In genomic region chr7:94345907-94346306, GRCh38 we compare ENCODE assay signal across 26 cellular contexts. TPM values are rescaled to one million over a fixed set of nuclear protein-coding genes. Genes with fewer than 3 reads are reported as not detected.
"Had no signal": no experiment of that assay in that cellular context is flagged by ENCODE, and none has a peak within 500 bp of the region (broad histone marks: within the 10 kb centered on the region; RNA-seq: fewer than 3 reads in every experiment).

No MANE protein-coding gene starts in this region.

- H3K36me3 Mint-ChIP-seq: activated naive CD8-positive, alpha-beta T cell had no signal

- H3K36me3 ChIP-seq: brain microvascular endothelial cell, cardiac muscle cell had no signal

- H3K4me3 Mint-ChIP-seq: activated CD4-positive, alpha-beta memory T cell treated with anti-CD3 and anti-CD28 coated beads, Interleukin-2, amount 10 ng/mL, durations not matched to agents 7 days and 5 days; activated CD4-positive, alpha-beta T cell treated with anti-CD3 and anti-CD28 coated beads for 36 hours; activated naive CD4-positive, alpha-beta T cell treated with anti-CD3 and anti-CD28 coated beads for 36 hours; activated naive CD8-positive, alpha-beta T cell; activated T-helper 17 cell treated with anti-CD3 and anti-CD28 coated beads, Interleukin-2, amount 50 U/mL, for 72 hours had no signal

- H3K9me3 Mint-ChIP-seq: activated CD4-positive, alpha-beta memory T cell treated with anti-CD3 and anti-CD28 coated beads, Interleukin-2, amount 10 ng/mL, durations not matched to agents 7 days and 5 days; activated naive CD4-positive, alpha-beta T cell treated with anti-CD3 and anti-CD28 coated beads for 36 hours had no signal

- H3K4me2 ChIP-seq: PC-9 had no signal

- H3K27me3 Mint-ChIP-seq: activated CD4-positive, alpha-beta memory T cell treated with anti-CD3 and anti-CD28 coated beads, Interleukin-2, amount 10 ng/mL, durations not matched to agents 7 days and 5 days had no signal

- H3K4me3 ChIP-seq: cardiac muscle cell, K562, PC-9 had no signal

- ATAC-seq: activated CD4-positive, alpha-beta T cell treated with anti-CD3 and anti-CD28 coated beads for 36 hours; activated T-helper 17 cell treated with anti-CD3 and anti-CD28 coated beads, Interleukin-2, amount 50 U/mL, for 72 hours; K562 had no signal

- H3K4me1 Mint-ChIP-seq: activated CD4-positive, alpha-beta memory T cell treated with anti-CD3 and anti-CD28 coated beads, Interleukin-2, amount 10 ng/mL, durations not matched to agents 7 days and 5 days; activated CD4-positive, alpha-beta T cell treated with anti-CD3 and anti-CD28 coated beads for 36 hours; activated T-helper 17 cell treated with anti-CD3 and anti-CD28 coated beads, Interleukin-2, amount 50 U/mL, for 72 hours had no signal

- H3K27ac ChIP-seq: brain microvascular endothelial cell, cardiac muscle cell, PC-9, VCaP had no signal

- H3K27ac Mint-ChIP-seq: activated CD4-positive, alpha-beta memory T cell treated with anti-CD3 and anti-CD28 coated beads, Interleukin-2, amount 10 ng/mL, durations not matched to agents 7 days and 5 days; activated CD4-positive, alpha-beta T cell treated with anti-CD3 and anti-CD28 coated beads for 36 hours; activated naive CD4-positive, alpha-beta T cell treated with anti-CD3 and anti-CD28 coated beads for 36 hours; activated naive CD8-positive, alpha-beta T cell; activated T-helper 17 cell treated with anti-CD3 and anti-CD28 coated beads, Interleukin-2, amount 50 U/mL, for 72 hours had no signal

- H3K27me3 ChIP-seq: brain microvascular endothelial cell, cardiac muscle cell had no signal

- DNase-seq: activated CD4-positive, alpha-beta memory T cell treated with anti-CD3 and anti-CD28 coated beads, Interleukin-2, amount 10 ng/mL, durations not matched to agents 7 days and 5 days; activated CD4-positive, alpha-beta T cell treated with anti-CD3 and anti-CD28 coated beads for 36 hours; activated CD4-positive, alpha-beta T cell treated with anti-CD3 and anti-CD28 coated beads, Interleukin-2, amount 50 U/mL, for 1 hour; activated gamma-delta T cell; activated naive CD4-positive, alpha-beta T cell treated with anti-CD3 and anti-CD28 coated beads for 36 hours; activated T-cell treated with anti-CD3 and anti-CD28 coated beads for 4 hours; activated T-cell treated with anti-CD3 and anti-CD28 coated beads, Interleukin-2, amount 50 U/mL, for 48 hours; amygdala; brain microvascular endothelial cell; Karpas-422; NCI-H1048; NCI-H1417; NCI-H2029; NCI-H2107; NCI-H2171 treated with DMSO at 0.1 percent for 48 hours; NCI-H226; NCI-H526; PC-9; SHP77 treated with DMSO at 0.1 percent for 48 hours; T-helper 1 cell had no signal

RNA-seq across cellular contexts. Expression of gene COL1A2, which starts 48.8 kb away (rescaled TPM):
- total RNA-seq: activated T-helper 17 cell treated with anti-CD3 and anti-CD28 coated beads, Interleukin-2, amount 50 U/mL, for 72 hours; NCI-H460; PC-9 had no signal
